In the genomic region with DNA sequence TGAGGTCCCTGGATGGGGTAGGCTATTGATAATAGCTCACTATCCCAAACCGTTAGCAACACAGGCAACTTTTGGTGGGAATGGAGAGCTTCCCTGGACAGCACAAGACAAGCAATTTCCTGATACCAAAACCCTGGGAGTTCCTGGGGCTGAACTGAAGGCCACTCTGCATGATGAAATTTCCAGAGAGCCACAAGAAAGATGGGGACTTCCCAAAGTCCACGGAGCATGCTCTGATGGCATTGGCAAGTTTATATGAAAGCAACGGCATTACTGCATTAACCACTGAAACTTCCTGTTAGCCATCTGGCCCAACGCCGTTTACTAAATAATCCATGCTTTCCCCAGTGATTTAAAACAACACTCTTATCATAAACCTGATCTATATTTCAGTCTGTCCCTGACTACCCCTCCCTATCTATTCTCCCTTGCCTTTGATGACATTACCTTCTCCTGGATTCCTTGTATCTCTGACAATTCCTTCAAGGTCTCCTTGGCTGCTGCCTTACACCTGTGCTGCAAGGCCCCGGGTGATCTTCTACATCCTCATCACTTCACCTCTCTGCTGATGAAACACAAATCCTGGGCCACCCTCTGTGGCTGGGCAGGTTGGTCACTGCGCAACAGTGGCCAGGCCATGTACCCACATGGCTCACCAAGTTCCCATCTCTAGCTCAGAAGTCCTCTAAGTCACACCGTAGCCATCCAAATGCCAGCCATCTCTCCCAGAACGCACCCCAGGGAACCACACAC, we compare ENCODE assay signal across 9 cellular contexts.
DNase-seq lines count a peak whose midpoint lies in the region; ATAC-seq and FAIRE-seq lines count a peak whose summit lies in the region.
"Had no signal": no experiment of that assay in that cellular context is flagged by ENCODE, and none has a peak within 500 bp of the region (broad histone marks: within the 10 kb centered on the region; RNA-seq: fewer than 3 reads in every experiment).

No MANE protein-coding gene starts in this region.

- ATAC-seq in GM18858 (IDR thresholded peaks at IDR 0.05; ENCODE audit: unreplicated experiment) (peak; percentile 66), HG02678 (IDR thresholded peaks at IDR 0.05; ENCODE audit: unreplicated experiment) (peak; percentile 72), sciatic nerve (peak; percentile 47)
- ATAC-seq: activated CD8-positive, alpha-beta memory T cell treated with anti-CD3 and anti-CD28 coated beads, Interleukin-2, amount 10 ng/mL, durations not matched to agents 7 days and 5 days had no signal

- H3K4me3 ChIP-seq in NT2/D1 (ENCODE audit: insufficient read length, low read depth), result no peak overlapping the region

- H3K9ac ChIP-seq in NT2/D1 (ENCODE audit: insufficient read length, low read depth), result peak overlapping the region; percentile 21

- DNase-seq in NT2/D1 (ENCODE audit: low read depth, low spot score) (no peak), sciatic nerve (ENCODE audit: low spot score) (peak; percentile 38), C1 segment of cervical spinal cord (lab: John Stamatoyannopoulos, UW) (no peak), RCC 7860 (ENCODE audit: low spot score) (no peak), substantia nigra (lab: John Stamatoyannopoulos, UW) (no peak)
- DNase-seq in activated effector memory CD4-positive, alpha-beta T cell treated with Interleukin-2 at 50 U/mL for 16 hours, result no peak
- DNase-seq: activated CD8-positive, alpha-beta memory T cell treated with anti-CD3 and anti-CD28 coated beads, Interleukin-2, amount 10 ng/mL, durations not matched to agents 7 days and 5 days had no signal

- no peak overlapping the region for H3K27ac ChIP-seq in substantia nigra (ENCODE audit: low read depth, low read length, poor library complexity, severe bottlenecking)

- H3K27me3 ChIP-seq in NT2/D1 (ENCODE audit: insufficient read depth, insufficient read length), result no peaks in the 10 kb centered on the region

- no peaks in the 10 kb centered on the region for H3K36me3 ChIP-seq in NT2/D1 (ENCODE audit: insufficient read depth, insufficient read length, low read length)

- FAIRE-seq in RCC 7860 (lab: Jason Lieb, UNC), result no peak

- H3K9me3 ChIP-seq in NT2/D1 (ENCODE audit: insufficient read depth, low read length), result no peaks in the 10 kb centered on the region

- intact Hi-C loops in sciatic nerve (cut with DNase I), result no loop called here

- peaks cover 7% of the 10 kb centered on the region for H3K4me1 ChIP-seq in NT2/D1 (ENCODE audit: insufficient read depth, insufficient read length)
